Comparison of ENCODE assay signal across 1 cellular context in the genomic region with DNA sequence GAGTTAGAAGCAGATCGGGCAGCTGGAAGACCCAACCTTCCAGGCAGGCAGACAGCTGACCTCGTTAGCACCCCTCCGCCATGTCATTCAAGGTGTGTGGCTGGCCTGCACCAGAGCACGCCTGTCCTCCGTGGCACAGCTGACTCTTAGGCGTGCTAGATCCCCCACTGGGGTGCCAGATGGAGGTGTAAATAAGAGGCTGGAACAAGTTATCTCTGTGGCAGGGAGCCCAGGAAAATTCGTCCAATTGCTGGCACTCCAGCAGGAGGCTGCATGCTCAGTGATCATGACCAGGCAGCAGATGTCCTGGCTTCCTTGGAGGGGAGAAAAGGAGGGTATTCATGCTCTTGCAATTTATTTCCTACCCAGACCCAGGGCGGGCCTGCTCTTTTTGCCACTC.
A peak's percentile ranks its signal among the peaks of the same experiment; 100 is the strongest.
TF ChIP-seq lines count a peak whose summit lies in the region.

No MANE protein-coding gene starts in this region.

TF ChIP-seq in HepG2, 621 proteins besides CTCF, POLR2A, EP300 and RAD21:
- 0 out of 2 replicates have a peak, but pooled peaks have one; percentile 18 for TF ChIP-seq ZNF768 (CRISPR knock-in tag; IDR thresholded peaks at IDR 0.05)
- TF ChIP-seq, protein P1, sequence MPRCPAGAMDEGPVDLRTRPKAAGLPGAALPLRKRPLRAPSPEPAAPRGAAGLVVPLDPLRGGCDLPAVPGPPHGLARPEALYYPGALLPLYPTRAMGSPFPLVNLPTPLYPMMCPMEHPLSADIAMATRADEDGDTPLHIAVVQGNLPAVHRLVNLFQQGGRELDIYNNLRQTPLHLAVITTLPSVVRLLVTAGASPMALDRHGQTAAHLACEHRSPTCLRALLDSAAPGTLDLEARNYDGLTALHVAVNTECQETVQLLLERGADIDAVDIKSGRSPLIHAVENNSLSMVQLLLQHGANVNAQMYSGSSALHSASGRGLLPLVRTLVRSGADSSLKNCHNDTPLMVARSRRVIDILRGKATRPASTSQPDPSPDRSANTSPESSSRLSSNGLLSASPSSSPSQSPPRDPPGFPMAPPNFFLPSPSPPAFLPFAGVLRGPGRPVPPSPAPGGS (CRISPR knock-in tag; IDR thresholded peaks at IDR 0.05): no peak
- TF ChIP-seq ZMYM2 (CRISPR knock-in tag; IDR thresholded peaks at IDR 0.05): no peak
- 0 out of 2 replicates have a peak, but pooled peaks have one; percentile 35 for TF ChIP-seq NCOA5 (CRISPR knock-in tag; IDR thresholded peaks at IDR 0.05)
- TF ChIP-seq, protein P2, sequence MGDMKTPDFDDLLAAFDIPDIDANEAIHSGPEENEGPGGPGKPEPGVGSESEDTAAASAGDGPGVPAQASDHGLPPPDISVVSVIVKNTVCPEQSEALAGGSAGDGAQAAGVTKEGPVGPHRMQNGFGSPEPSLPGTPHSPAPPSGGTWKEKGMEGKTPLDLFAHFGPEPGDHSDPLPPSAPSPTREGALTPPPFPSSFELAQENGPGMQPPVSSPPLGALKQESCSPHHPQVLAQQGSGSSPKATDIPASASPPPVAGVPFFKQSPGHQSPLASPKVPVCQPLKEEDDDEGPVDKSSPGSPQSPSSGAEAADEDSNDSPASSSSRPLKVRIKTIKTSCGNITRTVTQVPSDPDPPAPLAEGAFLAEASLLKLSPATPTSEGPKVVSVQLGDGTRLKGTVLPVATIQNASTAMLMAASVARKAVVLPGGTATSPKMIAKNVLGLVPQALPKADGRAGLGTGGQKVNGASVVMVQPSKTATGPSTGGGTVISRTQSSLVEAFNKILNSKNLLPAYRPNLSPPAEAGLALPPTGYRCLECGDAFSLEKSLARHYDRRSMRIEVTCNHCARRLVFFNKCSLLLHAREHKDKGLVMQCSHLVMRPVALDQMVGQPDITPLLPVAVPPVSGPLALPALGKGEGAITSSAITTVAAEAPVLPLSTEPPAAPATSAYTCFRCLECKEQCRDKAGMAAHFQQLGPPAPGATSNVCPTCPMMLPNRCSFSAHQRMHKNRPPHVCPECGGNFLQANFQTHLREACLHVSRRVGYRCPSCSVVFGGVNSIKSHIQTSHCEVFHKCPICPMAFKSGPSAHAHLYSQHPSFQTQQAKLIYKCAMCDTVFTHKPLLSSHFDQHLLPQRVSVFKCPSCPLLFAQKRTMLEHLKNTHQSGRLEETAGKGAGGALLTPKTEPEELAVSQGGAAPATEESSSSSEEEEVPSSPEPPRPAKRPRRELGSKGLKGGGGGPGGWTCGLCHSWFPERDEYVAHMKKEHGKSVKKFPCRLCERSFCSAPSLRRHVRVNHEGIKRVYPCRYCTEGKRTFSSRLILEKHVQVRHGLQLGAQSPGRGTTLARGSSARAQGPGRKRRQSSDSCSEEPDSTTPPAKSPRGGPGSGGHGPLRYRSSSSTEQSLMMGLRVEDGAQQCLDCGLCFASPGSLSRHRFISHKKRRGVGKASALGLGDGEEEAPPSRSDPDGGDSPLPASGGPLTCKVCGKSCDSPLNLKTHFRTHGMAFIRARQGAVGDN (CRISPR knock-in tag; IDR thresholded peaks at IDR 0.05): peak; percentile 42
- no peak for TF ChIP-seq RFX1 (IDR thresholded peaks at IDR 0.05)
